Comparison of ENCODE assay signal across 8 cellular contexts in genomic region chr10:63376560-63377304, GRCh38.
DNase-seq lines count a peak whose midpoint lies in the region; ATAC-seq, FAIRE-seq and TF ChIP-seq lines count a peak whose summit lies in the region.

No MANE protein-coding gene starts in this region.

- no peak overlapping the region for H2AFZ ChIP-seq in K562 (ENCODE audit: low read depth, low read length)

- ATAC-seq in GM19372 (IDR thresholded peaks at IDR 0.05; ENCODE audit: low read depth, unreplicated experiment) (peak; percentile 96), HG03108 (IDR thresholded peaks at IDR 0.05; ENCODE audit: unreplicated experiment) (peak; percentile 91), K562 (no peak; the same call in 2 of the 3 replicates), thoracic aorta (ENCODE audit: insufficient number of reproducible peaks, low FRiP score, low read depth) (no peak), SK-N-SH treated with all-trans-retinoic acid at 6 μM for 48 hours (no peak)

- H3K4me2 ChIP-seq in K562 (ENCODE audit: insufficient read depth, low read length): no peak overlapping the region

- 86% methylated on average over 4 of the region's 4 CpGs for WGBS in K562 (ENCODE audit: insufficient coverage, low coverage, missing lambda C conversion rate)
- 75 to 86% methylated on average over 4 of the region's 4 CpGs for WGBS in sigmoid colon, 2 donors

- H3K4me1 ChIP-seq in K562 (replicated peaks in 1 of 2; ENCODE audit: control insufficient read depth in 2 of 2, insufficient read depth in 2 of 2, low read length in 2 of 2) (no peaks in the 10 kb centered on the region), thoracic aorta (ENCODE audit: control insufficient read depth in 1 of 2, low read depth in 2 of 2) (peaks cover 5 to 24% of the 10 kb centered on the region in 2 donors), sigmoid colon (peaks cover 0 to 10% (median 0%) of the 10 kb centered on the region in 4 donors)

- in situ Hi-C loops in K562 (cut with MboI): no loop called here

- H3K4me3 ChIP-seq in K562 (no peak overlapping the region), thoracic aorta (peak overlapping the region; percentile 18), H7 (ENCODE audit: insufficient read depth, low read depth, low read length) (no peak overlapping the region), sigmoid colon (no peak overlapping the region)

- H3K9me1 ChIP-seq in K562 (ENCODE audit: control insufficient read depth, insufficient read depth, low read length): no peaks in the 10 kb centered on the region

- H3K79me2 ChIP-seq in K562 (ENCODE audit: control insufficient read depth, insufficient read depth, low read length): peaks cover 22% of the 10 kb centered on the region; the same call in 2 of the 3 replicates

- BruUV-seq in K562 (replicated peaks; lab: Mats Ljungman, UMichigan): no TSS peak

- TF ChIP-seq EP300 in K562 (IDR thresholded peaks at IDR 0.05; ENCODE audit: low read length) (no peak), sigmoid colon (IDR thresholded peaks at IDR 0.05) (no peak)

- no peaks in the 10 kb centered on the region for H3K27me3 ChIP-seq in K562 (ENCODE audit: control insufficient read depth in 2 of 2, insufficient read depth in 2 of 2, low read length in 2 of 2)
- no peaks in the 10 kb centered on the region for H3K27me3 ChIP-seq in thoracic aorta (replicated peaks; ENCODE audit: insufficient read depth)
- no peaks in the 10 kb centered on the region for H3K27me3 ChIP-seq in H7 (ENCODE audit: control insufficient read depth, insufficient read depth, low read length)
- no peaks in the 10 kb centered on the region for H3K27me3 ChIP-seq in sigmoid colon

- TF ChIP-seq RAD21 in K562 (CRISPR knock-in tag; conservative IDR thresholded peaks at IDR 0.05 in 1 of 2, IDR thresholded peaks at IDR 0.05 in 1 of 2): no peak

- no peak overlapping the region for H3K9ac ChIP-seq in K562 (ENCODE audit: insufficient read depth in 1 of 2, low read depth in 2 of 2, low read length in 2 of 2)

- TF ChIP-seq CTCF in K562 (IDR thresholded peaks at IDR 0.05 in 2 of 3, conservative IDR thresholded peaks at IDR 0.05 in 1 of 3; ENCODE audit: insufficient read depth in 2 of 3, low read depth in 1 of 3, low read length in 3 of 3) (no peak), thoracic aorta (IDR thresholded peaks at IDR 0.05) (no peak), sigmoid colon (IDR thresholded peaks at IDR 0.05) (no peak)

- H3K9me3 ChIP-seq in K562 (replicated peaks; ENCODE audit: control insufficient read depth, insufficient read depth, low read depth, low read length) (no peaks in the 10 kb centered on the region), thoracic aorta (no peaks in the 10 kb centered on the region), sigmoid colon (no peaks in the 10 kb centered on the region)

- DNase-seq in K562 (ENCODE audit: extremely low read depth in 1 of 4, low spot score in 3 of 4) (no peak), thoracic aorta (ENCODE audit: low spot score) (no peak), H7 (no peak), sigmoid colon (no peak), Kasumi-1 (lab: John Stamatoyannopoulos, UW) (no peak)

- intact Hi-C loops in K562 (cut with micrococcal nuclease): no loop called here
- intact Hi-C loops in sigmoid colon (cut with DNase I): no loop called here

- no peak for FAIRE-seq in K562 (lab: Jason Lieb, UNC)

- TF ChIP-seq POLR2A in K562 (conservative IDR thresholded peaks at IDR 0.05): no peak
- TF ChIP-seq POLR2A in sigmoid colon (IDR thresholded peaks at IDR 0.05): no peak

- H3K27ac ChIP-seq in K562 (ENCODE audit: extremely low read depth, low read depth, low read length) (no peak overlapping the region), thoracic aorta (no peak overlapping the region), sigmoid colon (no peak overlapping the region)

- CTCF ChIA-PET in K562 (lab: Yijun Ruan, JAX; ENCODE audit: low intra/inter-chr PET ratio): no interaction called here

- POLR2A ChIA-PET in K562 (lab: Yijun Ruan, JAX): interaction anchor here (0.6 kb wide), 1 partner anchor 103 kb away, joined by 3 read pairs; no protein-coding TSS in a partner anchor

- no peaks in the 10 kb centered on the region for H4K20me1 ChIP-seq in K562 (replicated peaks; ENCODE audit: control insufficient read depth, insufficient read depth, low read length)

- peaks cover 10% of the 10 kb centered on the region; the same call in 1 of the 3 replicates for H3K36me3 ChIP-seq in K562 (ENCODE audit: control insufficient read depth, insufficient read depth, low read length)
- H3K36me3 ChIP-seq in thoracic aorta: no peaks in the 10 kb centered on the region
- no peaks in the 10 kb centered on the region for H3K36me3 ChIP-seq in H7 (replicated peaks; ENCODE audit: control insufficient read depth, insufficient read depth, low read length)
- H3K36me3 ChIP-seq in sigmoid colon: peaks cover 0 to 10% (median 0%) of the 10 kb centered on the region in 4 donors

TF ChIP-seq in K562, 482 proteins besides CTCF, POLR2A, EP300 and RAD21 (continues in another document):
- no peak for TF ChIP-seq E2F3 (CRISPR knock-in tag; IDR thresholded peaks at IDR 0.05)

TF ChIP-seq in SK-N-SH treated with all-trans-retinoic acid at 6 μM for 48 hours, 23 proteins besides CTCF, POLR2A, EP300 and RAD21:
- TF ChIP-seq TCF4 (CRISPR knock-in tag; IDR thresholded peaks at IDR 0.05; ENCODE audit: borderline replicate concordance) (no peak), BACH2 (CRISPR knock-in tag; IDR thresholded peaks at IDR 0.05; ENCODE audit: borderline replicate concordance) (no peak), ISL1 (CRISPR knock-in tag; IDR thresholded peaks at IDR 0.05) (no peak), ZFP3 (CRISPR knock-in tag; IDR thresholded peaks at IDR 0.05) (no peak), ZNF8 (CRISPR knock-in tag; IDR thresholded peaks at IDR 0.05) (no peak), TSHZ2 (CRISPR knock-in tag; IDR thresholded peaks at IDR 0.05) (no peak), ZC3H10 (CRISPR knock-in tag; IDR thresholded peaks at IDR 0.05) (no peak), ZFP30 (CRISPR knock-in tag; IDR thresholded peaks at IDR 0.05) (no peak), CSDC2 (CRISPR knock-in tag; IDR thresholded peaks at IDR 0.05) (no peak), OSR1 (CRISPR knock-in tag; IDR thresholded peaks at IDR 0.05) (no peak), CSRNP3 (CRISPR knock-in tag; IDR thresholded peaks at IDR 0.05) (no peak)
- TF ChIP-seq, protein P1, sequence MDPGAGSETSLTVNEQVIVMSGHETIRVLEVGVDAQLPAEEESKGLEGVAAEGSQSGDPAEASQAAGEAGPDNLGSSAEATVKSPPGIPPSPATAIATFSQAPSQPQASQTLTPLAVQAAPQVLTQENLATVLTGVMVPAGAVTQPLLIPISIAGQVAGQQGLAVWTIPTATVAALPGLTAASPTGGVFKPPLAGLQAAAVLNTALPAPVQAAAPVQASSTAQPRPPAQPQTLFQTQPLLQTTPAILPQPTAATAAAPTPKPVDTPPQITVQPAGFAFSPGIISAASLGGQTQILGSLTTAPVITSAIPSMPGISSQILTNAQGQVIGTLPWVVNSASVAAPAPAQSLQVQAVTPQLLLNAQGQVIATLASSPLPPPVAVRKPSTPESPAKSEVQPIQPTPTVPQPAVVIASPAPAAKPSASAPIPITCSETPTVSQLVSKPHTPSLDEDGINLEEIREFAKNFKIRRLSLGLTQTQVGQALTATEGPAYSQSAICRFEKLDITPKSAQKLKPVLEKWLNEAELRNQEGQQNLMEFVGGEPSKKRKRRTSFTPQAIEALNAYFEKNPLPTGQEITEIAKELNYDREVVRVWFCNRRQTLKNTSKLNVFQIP (CRISPR knock-in tag; IDR thresholded peaks at IDR 0.05; ENCODE audit: borderline replicate concordance, low read depth): no peak

Comparison
In these comparisons a context has a peak if more than half of its experiments do, and no peak if none do; other contexts are left out.
1. ATAC-seq: peak in GM19372 (single experiment) and HG03108 (single experiment); none in K562 (single experiment), thoracic aorta (single experiment) and SK-N-SH treated with all-trans-retinoic acid at 6 μM for 48 hours (single experiment).